ENCODE assay signal across 18 cellular contexts in genomic region chr6:166798652-166799051, GRCh38.
DNase-seq lines count a peak whose midpoint lies in the region; ATAC-seq and TF ChIP-seq lines count a peak whose summit lies in the region.
"Had no signal": no experiment of that assay in that cellular context is flagged by ENCODE, and none has a peak within 500 bp of the region (broad histone marks: within the 10 kb centered on the region; RNA-seq: fewer than 3 reads in every experiment).

No MANE protein-coding gene starts in this region.

- H3K27me3 ChIP-seq in neural progenitor cell: no peaks in the 10 kb centered on the region
- H3K27me3 ChIP-seq in CD4-positive, alpha-beta memory T cell (ENCODE audit: insufficient read depth, low read length): no peaks in the 10 kb centered on the region
- H3K27me3 ChIP-seq in MM.1S (replicated peaks; ENCODE audit: insufficient read depth, low read length): no peaks in the 10 kb centered on the region
- H3K27me3 ChIP-seq: BLaER1 had no signal

- H3K4me1 ChIP-seq in neural progenitor cell (peaks cover 18% of the 10 kb centered on the region), MM.1S (ENCODE audit: low read length) (no peaks in the 10 kb centered on the region)
- H3K4me1 ChIP-seq in CD4-positive, alpha-beta memory T cell (ENCODE audit: insufficient read depth, low read length): no peaks in the 10 kb centered on the region
- H3K4me1 ChIP-seq: BLaER1 had no signal

- no peaks in the 10 kb centered on the region for H3K36me3 Mint-ChIP-seq in WTC11
- no peaks in the 10 kb centered on the region for H3K36me3 Mint-ChIP-seq in neural progenitor cell
- peaks cover 0 to 5% of the 10 kb centered on the region in 2 donors for H3K36me3 Mint-ChIP-seq in CD4-positive, alpha-beta memory T cell
- H3K36me3 Mint-ChIP-seq: CD14-positive monocyte; CD8-positive, alpha-beta T cell had no signal

- H3K27me3 Mint-ChIP-seq in WTC11 (ENCODE audit: low read depth): no peaks in the 10 kb centered on the region
- H3K27me3 Mint-ChIP-seq in neural progenitor cell (ENCODE audit: insufficient read depth, low read depth): no peaks in the 10 kb centered on the region
- H3K27me3 Mint-ChIP-seq in CD4-positive, alpha-beta memory T cell: no peaks in the 10 kb centered on the region
- H3K27me3 Mint-ChIP-seq: IgD-negative memory B cell had no signal

- no peak for TF ChIP-seq CTCF in WTC11 (IDR thresholded peaks at IDR 0.05)
- TF ChIP-seq CTCF in neural progenitor cell (IDR thresholded peaks at IDR 0.05): no peak
- TF ChIP-seq CTCF in MM.1S (IDR thresholded peaks at IDR 0.05; ENCODE audit: low read length): no peak

- H3F3A ChIP-seq in neural progenitor cell (ENCODE audit: low read depth): no peaks in the 10 kb centered on the region
- no peaks in the 10 kb centered on the region for H3F3A ChIP-seq in MM.1S (ENCODE audit: insufficient read depth, low read length)

- no peak overlapping the region for H3K27ac Mint-ChIP-seq in WTC11
- no peak overlapping the region for H3K27ac Mint-ChIP-seq in neural progenitor cell
- no peak overlapping the region for H3K27ac Mint-ChIP-seq in CD4-positive, alpha-beta memory T cell
- H3K27ac Mint-ChIP-seq: CD14-positive monocyte; CD8-positive, alpha-beta T cell; IgD-negative memory B cell had no signal

- H2AFZ ChIP-seq in neural progenitor cell (replicated peaks) (no peak overlapping the region), MM.1S (ENCODE audit: low read length) (no peak overlapping the region)

- H3K9ac ChIP-seq in neural progenitor cell (no peak overlapping the region), MM.1S (ENCODE audit: low read length) (no peak overlapping the region)
- H3K9ac ChIP-seq: BLaER1 had no signal

- no peak overlapping the region for H3K4me3 Mint-ChIP-seq in WTC11
- H3K4me3 Mint-ChIP-seq in neural progenitor cell: no peak overlapping the region
- no peak overlapping the region for H3K4me3 Mint-ChIP-seq in CD4-positive, alpha-beta memory T cell
- H3K4me3 Mint-ChIP-seq: CD14-positive monocyte; CD8-positive, alpha-beta T cell; IgD-negative memory B cell had no signal

- H3K79me2 ChIP-seq in neural progenitor cell (ENCODE audit: low read depth): no peaks in the 10 kb centered on the region
- H3K79me2 ChIP-seq in MM.1S (ENCODE audit: low read length): no peaks in the 10 kb centered on the region

- H3K4me2 ChIP-seq in neural progenitor cell (no peak overlapping the region), MM.1S (ENCODE audit: low read depth, low read length) (no peak overlapping the region)
- H3K4me2 ChIP-seq: BLaER1 had no signal

- H3K9me3 Mint-ChIP-seq in WTC11 (no peaks in the 10 kb centered on the region), neural progenitor cell (no peaks in the 10 kb centered on the region)
- H3K9me3 Mint-ChIP-seq in CD4-positive, alpha-beta memory T cell: no peaks in the 10 kb centered on the region
- H3K9me3 Mint-ChIP-seq: CD14-positive monocyte; CD8-positive, alpha-beta T cell; IgD-negative memory B cell had no signal

- H3K27ac ChIP-seq in caudate nucleus (ENCODE audit: low read depth, low read length) (peak overlapping the region; percentile 44), neural progenitor cell (peak overlapping the region; percentile 20), MM.1S (ENCODE audit: low read length) (no peak overlapping the region)
- H3K27ac ChIP-seq in CD4-positive, alpha-beta memory T cell (ENCODE audit: low read depth, low read length): no peak overlapping the region
- H3K27ac ChIP-seq: BLaER1 had no signal

- H3K36me3 ChIP-seq in neural progenitor cell: no peaks in the 10 kb centered on the region
- no peaks in the 10 kb centered on the region for H3K36me3 ChIP-seq in CD4-positive, alpha-beta memory T cell (ENCODE audit: insufficient read depth, low read length)
- no peaks in the 10 kb centered on the region for H3K36me3 ChIP-seq in MM.1S (replicated peaks; ENCODE audit: insufficient read depth, low read length)
- H3K36me3 ChIP-seq: BLaER1 had no signal

- H3K9me3 ChIP-seq in neural progenitor cell (ENCODE audit: low read depth) (no peaks in the 10 kb centered on the region), MM.1S (replicated peaks; ENCODE audit: insufficient read depth, low read length) (no peaks in the 10 kb centered on the region)
- no peaks in the 10 kb centered on the region for H3K9me3 ChIP-seq in CD4-positive, alpha-beta memory T cell (ENCODE audit: control insufficient read depth in 1 of 2, low read length in 2 of 2)
- H3K9me3 ChIP-seq: BLaER1 had no signal

- ATAC-seq in WTC11: peak; percentile 58; the same call in 1 of the 2 replicates
- ATAC-seq: CD8-positive, alpha-beta T cell had no signal

- DNase-seq in WTC11 (ENCODE audit: low spot score) (no peak), caudate nucleus (lab: John Stamatoyannopoulos, UW) (no peak), inferior parietal cortex (ENCODE audit: extremely low spot score) (peak; percentile 27), neural progenitor cell (ENCODE audit: low spot score) (no peak), AG08395 (ENCODE audit: low spot score) (no peak), MM.1S (no peak)
- no peak for DNase-seq in CD4-positive, alpha-beta memory T cell
- DNase-seq: ACHN; AML-193; Calu3; CD8-positive, alpha-beta T cell; DMS79 treated with DMSO at 0.1 percent for 48 hours; GF-D8; GOT3; H7 had no signal

- POLR2A ChIA-PET in WTC11 (lab: Charles Lee): no interaction called here
- POLR2A ChIA-PET in CD4-positive, alpha-beta memory T cell (lab: Charles Lee; ENCODE audit: partially characterized antibody): no interaction called here

- CTCF ChIA-PET in WTC11 (lab: Charles Lee): interaction anchor here (0.5 to 2.2 kb wide), 3 partner anchors 23 to 552 kb away, joined by 3 to 6 read pairs (median 6); no protein-coding TSS in a partner anchor
- CTCF ChIA-PET in CD4-positive, alpha-beta memory T cell (lab: Charles Lee; ENCODE audit: partially characterized antibody): interaction anchor here (1.2 kb wide), 1 partner anchor 343 kb away, joined by 3 read pairs; no protein-coding TSS in a partner anchor

- intact Hi-C loops in CD4-positive, alpha-beta memory T cell (cut with micrococcal nuclease): no loop called here

- H3K4me3 ChIP-seq in neural progenitor cell: no peak overlapping the region
- no peak overlapping the region for H3K4me3 ChIP-seq in CD4-positive, alpha-beta memory T cell (ENCODE audit: low read length in 2 of 2)
- H3K4me3 ChIP-seq in MM.1S (ENCODE audit: low read length): no peak overlapping the region
- H3K4me3 ChIP-seq: BLaER1 had no signal

- H3K9me2 ChIP-seq in MM.1S (replicated peaks; ENCODE audit: insufficient read depth, low read length): no peaks in the 10 kb centered on the region

- H4K20me1 ChIP-seq in neural progenitor cell (ENCODE audit: low read depth): no peaks in the 10 kb centered on the region
- no peaks in the 10 kb centered on the region for H4K20me1 ChIP-seq in MM.1S (ENCODE audit: insufficient read depth, low read length)
- H4K20me1 ChIP-seq: BLaER1 had no signal

- H3K4me1 Mint-ChIP-seq in WTC11 (no peaks in the 10 kb centered on the region), neural progenitor cell (peaks cover 16% of the 10 kb centered on the region)
- no peaks in the 10 kb centered on the region for H3K4me1 Mint-ChIP-seq in CD4-positive, alpha-beta memory T cell
- H3K4me1 Mint-ChIP-seq: CD14-positive monocyte, IgD-negative memory B cell had no signal

TF ChIP-seq in WTC11, 78 proteins besides CTCF, POLR2A, EP300 and RAD21:
- TF ChIP-seq ZNF121 (CRISPR knock-in tag; IDR thresholded peaks at IDR 0.05): no peak
- TF ChIP-seq CBFB (CRISPR knock-in tag; IDR thresholded peaks at IDR 0.05; ENCODE audit: low read depth): no peak
- no peak for TF ChIP-seq IRF1 (CRISPR knock-in tag; IDR thresholded peaks at IDR 0.05)
- no peak for TF ChIP-seq CREB1 (CRISPR knock-in tag; IDR thresholded peaks at IDR 0.05)
- TF ChIP-seq TP53 (CRISPR knock-in tag; IDR thresholded peaks at IDR 0.05): no peak
- no peak for TF ChIP-seq HMGXB4 (CRISPR knock-in tag; IDR thresholded peaks at IDR 0.05)

Comparison
In these comparisons a context has a peak if more than half of its experiments do, and no peak if none do; other contexts are left out.
1. H3K27ac ChIP-seq: peak in caudate nucleus (single experiment) and neural progenitor cell (single experiment); none in CD4-positive, alpha-beta memory T cell (single experiment) and MM.1S (single experiment).